Comparison of ENCODE assay signal across 12 cellular contexts in genomic region chr15:70318594-70318993, GRCh38.
DNase-seq lines count a peak whose midpoint lies in the region; ATAC-seq and TF ChIP-seq lines count a peak whose summit lies in the region.
"Had no signal": no experiment of that assay in that cellular context is flagged by ENCODE, and none has a peak within 500 bp of the region (broad histone marks: within the 10 kb centered on the region; RNA-seq: fewer than 3 reads in every experiment).

No MANE protein-coding gene starts in this region.

- intact Hi-C loops in transverse colon (cut with DNase I; ENCODE audit: low total_unique reads), result no loop called here

- no peaks in the 10 kb centered on the region for H3K27me3 ChIP-seq in transverse colon
- H3K27me3 ChIP-seq: adrenal gland, ovary had no signal

- ATAC-seq in HG02763 (IDR thresholded peaks at IDR 0.05; ENCODE audit: unreplicated experiment), result no peak

- WGBS in transverse colon (ENCODE audit: low coverage in 1 of 2), 2 donors, result 58% methylated on average over 5 of the region's 5 CpGs; no CpG with 5 or more reads in 1 of the 2 donors

- in situ Hi-C loops in transverse colon (cut with MboI; ENCODE audit: low pct_ligation_motif_present in 1 of 4, low pct_unique_long_range_greater_than_20kb in 1 of 4, low sequenced_read_pairs in 3 of 4), result no loop called here

- no peak for TF ChIP-seq CTCF in HEK293 (tag by site-specific recombination; IDR thresholded peaks at IDR 0.05)
- no peak for TF ChIP-seq CTCF in RWPE1 (conservative IDR thresholded peaks at IDR 0.05; ENCODE audit: low read depth)
- no peak for TF ChIP-seq CTCF in transverse colon (IDR thresholded peaks at IDR 0.05)

- no peaks in the 10 kb centered on the region for H3K9me3 ChIP-seq in HEK293 (ENCODE audit: control insufficient read depth, insufficient read depth, low read depth, low read length)
- no peaks in the 10 kb centered on the region for H3K9me3 ChIP-seq in transverse colon
- H3K9me3 ChIP-seq: adrenal gland, ovary had no signal

- no peak for DNase-seq in RWPE1 (ENCODE audit: low spot score)
- peak; percentile 2 for DNase-seq in medulla oblongata (ENCODE audit: extremely low spot score)
- DNase-seq in transverse colon, result no peak
- DNase-seq in HK-2 (ENCODE audit: unreplicated experiment), result no peak
- no peak for DNase-seq in SIG-M5 (lab: John Stamatoyannopoulos, UW)
- DNase-seq: activated CD4-positive, alpha-beta T cell treated with anti-CD3 and anti-CD28 coated beads, Interleukin-2, amount 50 U/mL, for 4 hours; adrenal gland; GF-D8; glutamatergic neuron had no signal

- TF ChIP-seq EP300 in transverse colon (IDR thresholded peaks at IDR 0.05; ENCODE audit: low read depth), result no peak

- H3K27ac ChIP-seq in HEK293 (ENCODE audit: extremely low read depth, low read depth, low read length) (no peak overlapping the region), RWPE1 (peak overlapping the region; percentile 58), transverse colon (peak overlapping the region; percentile 37 to 88 (median 56))
- H3K27ac ChIP-seq: ovary had no signal

- no peak overlapping the region for H3K4me3 ChIP-seq in HEK293 (ENCODE audit: low read depth, low read length)
- H3K4me3 ChIP-seq in transverse colon, result no peak overlapping the region
- H3K4me3 ChIP-seq: adrenal gland, ovary had no signal

- POLR2A ChIA-PET in HEK293 (lab: Yijun Ruan, JAX), result no interaction called here
- POLR2A ChIA-PET in RWPE1 (lab: Yijun Ruan, JAX; ENCODE audit: low non-redundant PET), result no interaction called here

- CTCF ChIA-PET in HEK293 (lab: Yijun Ruan, JAX), result interaction anchor here (0.6 to 1.4 kb wide), 5 partner anchors 45 to 1178 kb away, joined by 3 to 5 read pairs (median 3); no protein-coding TSS in a partner anchor
- CTCF ChIA-PET in RWPE1 (lab: Yijun Ruan, JAX), result interaction anchor here (0.6 kb wide), 1 partner anchor 167 kb away, joined by 3 read pairs; no protein-coding TSS in a partner anchor

- H3K4me1 ChIP-seq in HEK293 (ENCODE audit: control insufficient read depth, insufficient read depth, low read length) (peaks cover 7% of the 10 kb centered on the region), transverse colon (peaks cover 21 to 47% (median 34%) of the 10 kb centered on the region in 4 donors)

- H3K36me3 ChIP-seq in HEK293 (ENCODE audit: control insufficient read depth in 2 of 2, insufficient read depth in 1 of 2, low read length in 2 of 2) (no peaks in the 10 kb centered on the region), transverse colon (no peaks in the 10 kb centered on the region)
- H3K36me3 ChIP-seq: adrenal gland, ovary had no signal

- TF ChIP-seq POLR2A in transverse colon (IDR thresholded peaks at IDR 0.05), result no peak

TF ChIP-seq in HEK293, 187 proteins besides CTCF, POLR2A, EP300 and RAD21:
- TF ChIP-seq ZNF670 (tag by site-specific recombination; IDR thresholded peaks at IDR 0.05; ENCODE audit: low read depth), result no peak
- TF ChIP-seq ZNF2 (tag by site-specific recombination; IDR thresholded peaks at IDR 0.05), result no peak
- TF ChIP-seq ZNF555 (tag by site-specific recombination; conservative IDR thresholded peaks at IDR 0.05), result no peak
- peak; percentile 44 for TF ChIP-seq PRDM10 (tag by site-specific recombination; IDR thresholded peaks at IDR 0.05)
- TF ChIP-seq SCRT2 (tag by site-specific recombination; IDR thresholded peaks at IDR 0.05), result 0 out of 2 replicates have a peak, but pooled peaks have one; percentile 14
- TF ChIP-seq ZNF404 (tag by site-specific recombination; IDR thresholded peaks at IDR 0.05), result no peak
- no peak for TF ChIP-seq ZBTB44 (tag by site-specific recombination; IDR thresholded peaks at IDR 0.05)
- no peak for TF ChIP-seq ZNF629 (tag by site-specific recombination; IDR thresholded peaks at IDR 0.05)
